In the genomic region with DNA sequence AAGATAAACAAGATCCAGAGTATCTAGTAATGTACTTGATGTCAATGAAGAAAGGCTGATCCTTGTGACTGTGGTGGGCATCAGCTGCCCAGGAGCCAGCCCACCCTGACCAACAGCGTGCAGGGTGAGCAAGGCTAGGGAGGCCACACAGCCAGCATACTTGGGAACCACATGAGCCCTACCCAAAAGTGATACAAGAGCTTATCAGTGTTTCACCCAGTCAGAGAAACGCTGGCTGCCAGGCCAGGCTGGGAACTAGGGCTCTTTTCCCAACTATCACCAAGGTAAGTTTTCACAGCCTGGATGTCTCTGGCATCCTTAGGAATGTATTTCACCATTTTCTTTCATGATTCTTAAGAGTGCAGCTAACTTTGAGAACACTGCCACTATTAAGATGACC, we compare ENCODE assay signal across 22 cellular contexts.
"Had no signal": no experiment of that assay in that cellular context is flagged by ENCODE, and none has a peak within 500 bp of the region (broad histone marks: within the 10 kb centered on the region; RNA-seq: fewer than 3 reads in every experiment).

No MANE protein-coding gene starts in this region.

- H3K9me3 ChIP-seq: MG63, SK-N-SH had no signal

- FAIRE-seq: RCC 7860 had no signal

- H3K4me3 ChIP-seq: MG63 had no signal

- H3K27me3 ChIP-seq: MG63 had no signal

- H3K9ac ChIP-seq: SK-N-SH had no signal

- DNase-seq: Karpas-422, KG1, MG63, NCI-H1092, NCI-H1105 treated with DMSO at 0.1 percent for 48 hours, NCI-H1417 treated with DMSO at 0.1 percent for 48 hours, NCI-H146, NCI-H1694 treated with DMSO at 0.1 percent for 48 hours, NCI-H1930, NCI-H2081, NCI-H2107, NCI-H2171, NCI-H226, NCI-H446, NCI-H510A, NCI-H524 treated with DMSO at 0.1 percent for 48 hours, NCI-H69, NCI-H774, RPMI8226, SHP77, SK-N-SH had no signal

- H3K4me2 ChIP-seq: SK-N-SH had no signal
